26 cellular contexts compared by ENCODE assay signal in the genomic region with DNA sequence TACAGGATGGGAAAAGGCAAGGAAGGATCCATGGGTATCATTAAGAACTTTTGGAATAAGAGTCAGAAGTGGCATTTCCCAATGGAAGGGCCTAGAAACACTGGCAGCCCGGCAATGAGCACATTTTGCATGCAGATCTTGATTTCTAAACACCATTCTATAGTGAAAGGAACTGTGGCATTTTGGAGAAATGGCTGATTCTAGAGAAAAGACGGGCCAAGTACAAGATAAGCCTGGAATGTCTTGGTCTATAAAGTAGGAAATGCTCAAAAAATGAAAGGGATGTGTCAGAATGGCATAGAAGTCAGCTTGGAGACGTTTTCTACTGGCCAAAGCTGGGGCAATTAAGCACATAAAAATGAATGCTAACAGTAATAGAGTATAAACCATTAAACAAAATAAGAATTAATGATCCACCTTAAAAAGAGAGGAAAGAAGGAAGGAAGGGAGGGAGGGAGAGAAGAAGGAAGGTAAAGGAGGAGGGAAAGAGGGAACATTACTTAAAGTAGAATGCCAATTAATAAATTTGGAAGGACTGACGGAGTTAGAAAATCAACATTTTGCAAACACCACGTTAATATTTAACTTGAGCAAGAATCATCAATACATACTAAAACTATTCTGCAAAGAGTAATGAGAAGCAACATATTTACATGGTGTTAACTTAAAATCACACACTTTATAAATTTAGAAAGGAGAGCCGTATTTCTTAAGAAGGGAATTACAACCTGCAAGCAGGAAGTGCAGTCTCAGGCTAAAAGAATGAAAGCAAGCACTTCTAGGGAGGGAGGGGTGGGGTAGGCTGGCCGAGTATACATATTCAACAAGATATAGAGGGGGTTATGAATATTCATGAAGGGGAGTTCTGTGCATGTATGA.
"Had no signal": no experiment of that assay in that cellular context is flagged by ENCODE, and none has a peak within 500 bp of the region (broad histone marks: within the 10 kb centered on the region; RNA-seq: fewer than 3 reads in every experiment).

No MANE protein-coding gene starts in this region.

- FAIRE-seq: islet of Langerhans had no signal

- DNase-seq: activated CD4-positive, alpha-beta memory T cell treated with anti-CD3 and anti-CD28 coated beads for 36 hours; activated CD4-positive, alpha-beta T cell treated with anti-CD3 and anti-CD28 coated beads, Interleukin-2, amount 10 ng/mL, durations not matched to agents 24 days and 14 days; activated CD4-positive, CD25-positive, alpha-beta regulatory T cell treated with anti-CD3 and anti-CD28 coated beads, Interleukin-2, amount 50 U/mL, for 72 hours; activated CD8-positive, alpha-beta memory T cell treated with anti-CD3 and anti-CD28 coated beads, Interleukin-2, amount 50 U/mL, for 4 hours; activated naive CD8-positive, alpha-beta T cell treated with anti-CD3 and anti-CD28 coated beads, Interleukin-2, amount 50 U/mL, for 24 hours; activated T-cell treated with anti-CD3 and anti-CD28 coated beads, Interleukin-2, amount 50 U/mL, for 1 hour; cerebellar nuclear complex; effector memory CD8-positive, alpha-beta T cell; erythroblast; foreskin keratinocyte; heart right ventricle; left ventricle myocardium superior; mucosa of descending colon; stimulated activated CD4-positive, alpha-beta T cell treated with anti-CD3 and anti-CD28 coated beads, Interleukin-4, amount 100 ng/mL, for 24 hours; stimulated activated CD8-positive, alpha-beta memory T cell treated with anti-CD3 and anti-CD28 coated beads, Interleukin-4, amount 100 ng/mL, for 48 hours; stimulated activated naive CD8-positive, alpha-beta T cell treated with anti-CD3 and anti-CD28 coated beads, Interleukin-15, amount 100 ng/mL, for 72 hours; T-helper 17 cell; T1000; thyroid gland; upper lobe of left lung had no signal

- H3K9me3 ChIP-seq: mucosa of descending colon, thyroid gland, upper lobe of left lung had no signal

- H3K27me3 ChIP-seq: cardiac muscle cell, thyroid gland, upper lobe of left lung had no signal

- ATAC-seq: activated naive CD8-positive, alpha-beta T cell treated with anti-CD3 and anti-CD28 coated beads, Interleukin-2, amount 50 U/mL, for 24 hours; effector memory CD8-positive, alpha-beta T cell; foreskin keratinocyte; heart right ventricle; left ventricle myocardium superior; mucosa of descending colon; sciatic nerve; stimulated activated memory B cell treated with anti-CD40 and anti-IgM and Interleukin-4, amounts not matched to agents 10 μg/mL and 1 μg/mL and 100 μg/mL, for 72 hours; stimulated activated naive CD8-positive, alpha-beta T cell treated with anti-CD3 and anti-CD28 coated beads, Interleukin-15, amount 100 ng/mL, for 72 hours; T-helper 17 cell had no signal

- H3K4me3 ChIP-seq: cardiac muscle cell, coronary artery, heart right ventricle, mucosa of descending colon, skin epidermis, thyroid gland, upper lobe of left lung had no signal

- H3K4me1 ChIP-seq: foreskin keratinocyte, heart right ventricle, thyroid gland, upper lobe of left lung had no signal

- H3K36me3 ChIP-seq: cardiac muscle cell, heart right ventricle, thyroid gland, upper lobe of left lung had no signal

- H3K27ac ChIP-seq: cardiac muscle cell, coronary artery, foreskin keratinocyte, heart right ventricle, skin epidermis, thyroid gland, upper lobe of left lung had no signal
